ENCODE assay signal across 21 cellular contexts in genomic region chr10:14695833-14696232, GRCh38.
"Had no signal": no experiment of that assay in that cellular context is flagged by ENCODE, and none has a peak within 500 bp of the region (broad histone marks: within the 10 kb centered on the region; RNA-seq: fewer than 3 reads in every experiment).

No MANE protein-coding gene starts in this region.

- DNase-seq: activated gamma-delta T cell treated with Interleukin-2 at 50 U/mL for 16 hours; activated T-cell treated with anti-CD3 and anti-CD28 coated beads, Interleukin-2, amount 50 U/mL, for 1 hour; aorta; caudate nucleus; effector memory CD4-positive, alpha-beta T cell; foreskin keratinocyte; immature natural killer cell; lower lobe of right lung; naive thymus-derived CD8-positive, alpha-beta T cell; stimulated activated CD4-positive, alpha-beta T cell treated with anti-CD3 and anti-CD28 coated beads, Interleukin-2, amount 100 ng/mL, for 48 hours; stimulated activated CD8-positive, alpha-beta memory T cell treated with anti-CD3 and anti-CD28 coated beads, Interleukin-4, amount 100 ng/mL, for 48 hours; stimulated activated naive CD4-positive, alpha-beta T cell; testis; trophoblast cell; WERI-Rb-1 had no signal

- H3K9me3 ChIP-seq: lower lobe of right lung, prostate gland, testis had no signal

- ATAC-seq: foreskin keratinocyte; lower lobe of right lung; naive thymus-derived CD8-positive, alpha-beta T cell had no signal

- H3K27ac ChIP-seq: foreskin keratinocyte, lower lobe of right lung, prostate gland, testis, WERI-Rb-1 had no signal

- H3K4me3 Mint-ChIP-seq: activated naive CD4-positive, alpha-beta T cell treated with anti-CD3 and anti-CD28 coated beads, Interleukin-2, amount 50 U/mL, for 24 hours; brain; immature natural killer cell; naive thymus-derived CD8-positive, alpha-beta T cell; T-helper 2 cell treated with Interferon-gamma antibody and Interleukin-4, amounts not matched to agents 5 μg/mL and 100 μg/mL, for 36 hours had no signal

- H3K27me3 Mint-ChIP-seq: activated naive CD4-positive, alpha-beta T cell treated with anti-CD3 and anti-CD28 coated beads, Interleukin-2, amount 50 U/mL, for 24 hours; brain; naive thymus-derived CD8-positive, alpha-beta T cell had no signal

- FAIRE-seq: colon, TTC549 had no signal

- H3K9me3 Mint-ChIP-seq: activated naive CD4-positive, alpha-beta T cell treated with anti-CD3 and anti-CD28 coated beads, Interleukin-2, amount 50 U/mL, for 24 hours; immature natural killer cell had no signal

- H3K4me1 Mint-ChIP-seq: activated naive CD4-positive, alpha-beta T cell treated with anti-CD3 and anti-CD28 coated beads, Interleukin-2, amount 50 U/mL, for 24 hours; brain; immature natural killer cell had no signal

- H3K27me3 ChIP-seq: foreskin keratinocyte, testis had no signal

- H3K36me3 ChIP-seq: lower lobe of right lung, prostate gland, WERI-Rb-1 had no signal

- H3K4me3 ChIP-seq: lower lobe of right lung, prostate gland, testis had no signal

- H3K4me1 ChIP-seq: foreskin keratinocyte, lower lobe of right lung, prostate gland had no signal

- H3K27ac Mint-ChIP-seq: activated naive CD4-positive, alpha-beta T cell treated with anti-CD3 and anti-CD28 coated beads, Interleukin-2, amount 50 U/mL, for 24 hours; immature natural killer cell; naive thymus-derived CD8-positive, alpha-beta T cell; T-helper 2 cell treated with Interferon-gamma antibody and Interleukin-4, amounts not matched to agents 5 μg/mL and 100 μg/mL, for 36 hours had no signal

- H3K36me3 Mint-ChIP-seq: activated naive CD4-positive, alpha-beta T cell treated with anti-CD3 and anti-CD28 coated beads, Interleukin-2, amount 50 U/mL, for 24 hours; brain had no signal
